ENCODE assay signal across 21 cellular contexts in the genomic region with DNA sequence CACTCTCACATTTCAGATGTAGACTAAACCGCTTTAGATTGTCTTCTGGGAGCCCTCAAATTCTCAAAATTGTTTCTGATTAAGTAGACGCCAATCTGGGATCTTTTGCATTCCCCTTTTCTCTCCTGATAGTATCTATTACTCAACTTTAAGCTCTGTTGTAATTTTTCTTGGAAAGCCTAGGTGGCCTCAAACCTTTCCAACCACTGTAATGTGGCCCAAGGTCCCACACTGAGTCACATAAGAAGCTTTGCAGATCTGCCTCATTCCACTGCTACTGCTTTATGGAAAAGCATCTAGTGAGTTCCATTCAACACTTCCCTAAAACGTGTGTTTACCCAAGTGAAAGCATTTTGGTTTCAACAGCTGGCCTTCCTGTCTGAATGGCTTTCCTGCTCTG.
DNase-seq lines count a peak whose midpoint lies in the region; ATAC-seq and TF ChIP-seq lines count a peak whose summit lies in the region.
"Had no signal": no experiment of that assay in that cellular context is flagged by ENCODE, and none has a peak within 500 bp of the region (broad histone marks: within the 10 kb centered on the region; RNA-seq: fewer than 3 reads in every experiment).

No MANE protein-coding gene starts in this region.

- peaks cover 38% of the 10 kb centered on the region for H3K27me3 Mint-ChIP-seq in MCF 10A (ENCODE audit: insufficient read depth, unreplicated experiment)
- H3K27me3 Mint-ChIP-seq in activated T-helper 1 cell treated with anti-CD3 and anti-CD28 coated beads, Interleukin-12 subunit alpha, Interleukin-12 subunit beta, Interleukin-2, Interleukin-4 antibody, amounts not matched to agents 30 ng/mL and 10 ng/mL and 1 ng/mL, durations not matched to agents 14 hours and 24 hours and 36 hours (ENCODE audit: insufficient read depth): no peaks in the 10 kb centered on the region
- H3K27me3 Mint-ChIP-seq: activated CD4-positive, alpha-beta memory T cell treated with anti-CD3 and anti-CD28 coated beads for 36 hours; naive thymus-derived CD8-positive, alpha-beta T cell; T-cell had no signal

- no peak overlapping the region for H3K4me3 ChIP-seq in mammary epithelial cell (replicated peaks in 1 of 3; ENCODE audit: insufficient read depth in 1 of 3, low read depth in 2 of 3, low read length in 3 of 3)
- H3K4me3 ChIP-seq in cardiac fibroblast (replicated peaks in 1 of 2; ENCODE audit: low read depth in 2 of 2, low read length in 2 of 2): no peak overlapping the region
- H3K4me3 ChIP-seq in hepatocyte: no peak overlapping the region
- no peak overlapping the region for H3K4me3 ChIP-seq in aorta (ENCODE audit: low read length in 2 of 2)
- H3K4me3 ChIP-seq: coronary artery, GM12878 had no signal

- DNase-seq in MCF 10A (ENCODE audit: unreplicated experiment) (peak; percentile 61), mammary epithelial cell (no peak), cardiac fibroblast (ENCODE audit: low read depth in 2 of 2) (peak; percentile 79 to 84), hepatocyte (ENCODE audit: low spot score) (no peak), aorta (no peak), HEK293T (ENCODE audit: extremely low spot score) (no peak)
- DNase-seq in activated T-helper 1 cell treated with anti-CD3 and anti-CD28 coated beads, Interleukin-12 subunit alpha, Interleukin-12 subunit beta, Interleukin-2, Interleukin-4 antibody, amounts not matched to agents 30 ng/mL and 10 ng/mL and 1 ng/mL, durations not matched to agents 14 hours and 24 hours and 36 hours (ENCODE audit: low spot score): no peak
- DNase-seq: 8988T; activated CD4-positive, alpha-beta memory T cell treated with anti-CD3 and anti-CD28 coated beads for 36 hours; amygdala; CD8-positive, alpha-beta T cell; H7; naive thymus-derived CD8-positive, alpha-beta T cell; NCI-H2107; NCI-H82; stimulated activated CD4-positive, alpha-beta T cell treated with anti-CD3 and anti-CD28 coated beads, Interleukin-2, amount 100 ng/mL, for 24 hours; T-cell had no signal

- 35% methylated on average over 3 of the region's 3 CpGs for WGBS in mammary epithelial cell (ENCODE audit: low coverage, missing lambda C conversion rate)
- 65% methylated on average over 3 of the region's 3 CpGs for WGBS in hepatocyte (ENCODE audit: low lambda C conversion rate, missing lambda C conversion rate)
- WGBS in aorta, 2 donors: 54 to 55% methylated on average over 3 of the region's 3 CpGs

- no peak overlapping the region for H3K4me3 Mint-ChIP-seq in MCF 10A (ENCODE audit: unreplicated experiment)
- H3K4me3 Mint-ChIP-seq in activated T-helper 1 cell treated with anti-CD3 and anti-CD28 coated beads, Interleukin-12 subunit alpha, Interleukin-12 subunit beta, Interleukin-2, Interleukin-4 antibody, amounts not matched to agents 30 ng/mL and 10 ng/mL and 1 ng/mL, durations not matched to agents 14 hours and 24 hours and 36 hours: no peak overlapping the region
- H3K4me3 Mint-ChIP-seq: activated CD4-positive, alpha-beta memory T cell treated with anti-CD3 and anti-CD28 coated beads for 36 hours; CD8-positive, alpha-beta T cell; naive thymus-derived CD8-positive, alpha-beta T cell; T-cell had no signal

- H3K27me3 ChIP-seq in mammary epithelial cell (ENCODE audit: insufficient read depth, low read length): peaks cover 3% of the 10 kb centered on the region
- H3K27me3 ChIP-seq in hepatocyte: no peaks in the 10 kb centered on the region
- no peaks in the 10 kb centered on the region for H3K27me3 ChIP-seq in aorta (ENCODE audit: control insufficient read depth in 1 of 2, insufficient read depth in 2 of 2, low read length in 1 of 2)

- BruUV-seq in MCF 10A (replicated peaks; lab: Mats Ljungman, UMichigan): no TSS peak
- BruUV-seq in mammary epithelial cell (replicated peaks; lab: Mats Ljungman, UMichigan): no TSS peak

- CTCF ChIA-PET in MCF 10A (lab: Yijun Ruan, JAX) (interaction anchor here (0.6 to 1.2 kb wide), 5 partner anchors 14 to 1016 kb away, joined by 3 to 4 read pairs (median 3); no protein-coding TSS in a partner anchor), mammary epithelial cell (lab: Charles Lee; ENCODE audit: low non-redundant PET) (no interaction called here), HEK293T (lab: Yijun Ruan, JAX) (no interaction called here)

- no peaks in the 10 kb centered on the region for H3K36me3 ChIP-seq in mammary epithelial cell (ENCODE audit: insufficient read depth, low read length)
- no peaks in the 10 kb centered on the region for H3K36me3 ChIP-seq in hepatocyte (replicated peaks; ENCODE audit: insufficient read depth, low read depth)
- H3K36me3 ChIP-seq in aorta (ENCODE audit: control insufficient read depth in 1 of 2, insufficient read depth in 2 of 2, low read length in 1 of 2): no peaks in the 10 kb centered on the region

- ATAC-seq in aorta (ENCODE audit: low FRiP score) (peak; percentile 76), esophagus mucosa (no peak)
- ATAC-seq: CD8-positive, alpha-beta T cell; GM12878; naive thymus-derived CD8-positive, alpha-beta T cell; T-cell had no signal

- H3K9ac ChIP-seq in mammary epithelial cell (ENCODE audit: insufficient read depth, low read length): no peak overlapping the region

- no peaks in the 10 kb centered on the region for H3K9me3 Mint-ChIP-seq in MCF 10A (ENCODE audit: unreplicated experiment)
- no peaks in the 10 kb centered on the region for H3K9me3 Mint-ChIP-seq in activated T-helper 1 cell treated with anti-CD3 and anti-CD28 coated beads, Interleukin-12 subunit alpha, Interleukin-12 subunit beta, Interleukin-2, Interleukin-4 antibody, amounts not matched to agents 30 ng/mL and 10 ng/mL and 1 ng/mL, durations not matched to agents 14 hours and 24 hours and 36 hours
- H3K9me3 Mint-ChIP-seq: activated CD4-positive, alpha-beta memory T cell treated with anti-CD3 and anti-CD28 coated beads for 36 hours had no signal

- no peak overlapping the region for H3K27ac ChIP-seq in mammary epithelial cell (ENCODE audit: insufficient read depth, low read depth, low read length)
- H3K27ac ChIP-seq in hepatocyte: peak overlapping the region; percentile 5
- H3K27ac ChIP-seq in aorta (ENCODE audit: low read depth in 1 of 2, low read length in 2 of 2): no peak overlapping the region
- H3K27ac ChIP-seq: VCaP had no signal

- H4K20me1 ChIP-seq in mammary epithelial cell (ENCODE audit: insufficient read depth, low read length) (no peaks in the 10 kb centered on the region), hepatocyte (ENCODE audit: insufficient read depth, poor library complexity, severe bottlenecking) (no peaks in the 10 kb centered on the region)

- H3K27ac Mint-ChIP-seq in MCF 10A (ENCODE audit: low read depth, unreplicated experiment): no peak overlapping the region
- no peak overlapping the region for H3K27ac Mint-ChIP-seq in activated T-helper 1 cell treated with anti-CD3 and anti-CD28 coated beads, Interleukin-12 subunit alpha, Interleukin-12 subunit beta, Interleukin-2, Interleukin-4 antibody, amounts not matched to agents 30 ng/mL and 10 ng/mL and 1 ng/mL, durations not matched to agents 14 hours and 24 hours and 36 hours
- H3K27ac Mint-ChIP-seq: activated CD4-positive, alpha-beta memory T cell treated with anti-CD3 and anti-CD28 coated beads for 36 hours; CD8-positive, alpha-beta T cell; naive thymus-derived CD8-positive, alpha-beta T cell; T-cell had no signal

- dilution Hi-C loops in mammary epithelial cell (cut with HindIII; ENCODE audit: low sequenced_read_pairs): no loop called here

- H3K4me1 ChIP-seq in mammary epithelial cell (ENCODE audit: insufficient read depth, low read length) (no peaks in the 10 kb centered on the region), hepatocyte (ENCODE audit: insufficient read depth) (no peaks in the 10 kb centered on the region), aorta (ENCODE audit: control insufficient read depth in 1 of 2, insufficient read depth in 2 of 2, low read length in 2 of 2) (no peaks in the 10 kb centered on the region)

- H3K36me3 Mint-ChIP-seq in MCF 10A (ENCODE audit: insufficient read depth, unreplicated experiment): no peaks in the 10 kb centered on the region
- no peaks in the 10 kb centered on the region for H3K36me3 Mint-ChIP-seq in activated T-helper 1 cell treated with anti-CD3 and anti-CD28 coated beads, Interleukin-12 subunit alpha, Interleukin-12 subunit beta, Interleukin-2, Interleukin-4 antibody, amounts not matched to agents 30 ng/mL and 10 ng/mL and 1 ng/mL, durations not matched to agents 14 hours and 24 hours and 36 hours (ENCODE audit: low read depth)
- H3K36me3 Mint-ChIP-seq: activated CD4-positive, alpha-beta memory T cell treated with anti-CD3 and anti-CD28 coated beads for 36 hours; CD8-positive, alpha-beta T cell; T-cell had no signal

- no peaks in the 10 kb centered on the region for H3K9me2 ChIP-seq in hepatocyte (replicated peaks; ENCODE audit: insufficient read depth)

- POLR2A ChIA-PET in MCF 10A (lab: Yijun Ruan, JAX): no interaction called here
- POLR2A ChIA-PET in HEK293T (lab: Yijun Ruan, JAX): no interaction called here

- H3K4me2 ChIP-seq in mammary epithelial cell (ENCODE audit: insufficient read depth, low read depth, low read length) (no peak overlapping the region), hepatocyte (no peak overlapping the region)

- H3K9me3 ChIP-seq in mammary epithelial cell (replicated peaks; ENCODE audit: insufficient read depth, low read length): no peaks in the 10 kb centered on the region
- H3K9me3 ChIP-seq in hepatocyte (ENCODE audit: low read depth): no peaks in the 10 kb centered on the region
- H3K9me3 ChIP-seq in aorta (ENCODE audit: control insufficient read depth, low read length): no peaks in the 10 kb centered on the region

- intact Hi-C loops in MCF 10A (cut with micrococcal nuclease): no loop called here
- intact Hi-C loops in mammary epithelial cell (cut with micrococcal nuclease): no loop called here
- intact Hi-C loops in aorta (cut with DNase I): no loop called here
- intact Hi-C loops in activated T-helper 1 cell treated with anti-CD3 and anti-CD28 coated beads, Interleukin-12 subunit alpha, Interleukin-12 subunit beta, Interleukin-2, Interleukin-4 antibody, amounts not matched to agents 30 ng/mL and 10 ng/mL and 1 ng/mL, durations not matched to agents 14 hours and 24 hours and 36 hours (cut with micrococcal nuclease): no loop called here

- TF ChIP-seq CTCF in MCF 10A (IDR thresholded peaks at IDR 0.05; ENCODE audit: unreplicated experiment) (no peak), mammary epithelial cell (conservative IDR thresholded peaks at IDR 0.05 in 1 of 2, IDR thresholded peaks at IDR 0.05 in 1 of 2; ENCODE audit: extremely low read depth in 1 of 2, insufficient read depth in 1 of 2, low read depth in 1 of 2, low read length in 2 of 2) (no peak), cardiac fibroblast (IDR thresholded peaks at IDR 0.05; ENCODE audit: low read depth, low read length) (no peak), hepatocyte (IDR thresholded peaks at IDR 0.05; ENCODE audit: poor library complexity) (no peak)

- no peaks in the 10 kb centered on the region for H3K4me1 Mint-ChIP-seq in MCF 10A (ENCODE audit: insufficient read depth, unreplicated experiment)
- H3K4me1 Mint-ChIP-seq in activated T-helper 1 cell treated with anti-CD3 and anti-CD28 coated beads, Interleukin-12 subunit alpha, Interleukin-12 subunit beta, Interleukin-2, Interleukin-4 antibody, amounts not matched to agents 30 ng/mL and 10 ng/mL and 1 ng/mL, durations not matched to agents 14 hours and 24 hours and 36 hours (ENCODE audit: low read depth): no peaks in the 10 kb centered on the region
- H3K4me1 Mint-ChIP-seq: naive thymus-derived CD8-positive, alpha-beta T cell; T-cell had no signal

- H2AFZ ChIP-seq in mammary epithelial cell (ENCODE audit: low read depth, low read length) (no peak overlapping the region), hepatocyte (no peak overlapping the region)

- in situ Hi-C loops in mammary epithelial cell (cut with MboI; ENCODE audit: low sequenced_read_pairs in 2 of 2): loop anchor here in 1 of 2 donors (25.0 kb wide), 1 partner anchor 587 kb away; a partner anchor contains a TSS

- H3K79me2 ChIP-seq in mammary epithelial cell (ENCODE audit: insufficient read depth, low read length) (no peaks in the 10 kb centered on the region), hepatocyte (no peaks in the 10 kb centered on the region)

Comparison
In these comparisons a context has a peak if more than half of its experiments do, and no peak if none do; other contexts are left out.
1. DNase-seq: peak in MCF 10A (single experiment) and cardiac fibroblast (2 of 2); none in mammary epithelial cell (single experiment), hepatocyte (single experiment), aorta (0 of 2), HEK293T (single experiment) and activated T-helper 1 cell treated with anti-CD3 and anti-CD28 coated beads, Interleukin-12 subunit alpha, Interleukin-12 subunit beta, Interleukin-2, Interleukin-4 antibody, amounts not matched to agents 30 ng/mL and 10 ng/mL and 1 ng/mL, durations not matched to agents 14 hours and 24 hours and 36 hours (single experiment).